ENCODE assay signal across 8 cellular contexts in genomic region chr1:208243522-208243850, GRCh38. TPM values are rescaled to one million over a fixed set of nuclear protein-coding genes. Genes with fewer than 3 reads are reported as not detected.
DNase-seq lines count a peak whose midpoint lies in the region; ATAC-seq and TF ChIP-seq lines count a peak whose summit lies in the region.

No MANE protein-coding gene starts in this region.

- no peaks in the 10 kb centered on the region for H3K9me3 ChIP-seq in ovary

- no peaks in the 10 kb centered on the region for H3K36me3 Mint-ChIP-seq in WTC11

- CTCF ChIA-PET in WTC11 (lab: Charles Lee) = interaction anchor here (1.0 to 5.5 kb wide), 13 partner anchors 9 to 250 kb away, joined by 3 to 78 read pairs (median 9); no protein-coding TSS in a partner anchor

- no peak for TF ChIP-seq POLR2A in ovary (IDR thresholded peaks at IDR 0.05)

- H3K27ac Mint-ChIP-seq in WTC11 = no peak overlapping the region

- ATAC-seq in WTC11 (peak; percentile 2; the same call in 1 of the 2 replicates), GM18861 (IDR thresholded peaks at IDR 0.05; ENCODE audit: unreplicated experiment) (no peak), GM19351 (IDR thresholded peaks at IDR 0.05; ENCODE audit: unreplicated experiment) (no peak)

- no peak for TF ChIP-seq CTCF in WTC11 (IDR thresholded peaks at IDR 0.05)
- TF ChIP-seq CTCF in fibroblast of villous mesenchyme (IDR thresholded peaks at IDR 0.05; ENCODE audit: insufficient read depth, low read depth, low read length) = no peak
- TF ChIP-seq CTCF in ovary (IDR thresholded peaks at IDR 0.05) = no peak

- peaks cover 15% of the 10 kb centered on the region for H3K4me1 ChIP-seq in ovary (ENCODE audit: insufficient read depth)

- intact Hi-C loops in ovary (cut with DNase I) = loop anchor here (5.0 to 10.0 kb wide), 10 partner anchors 109 to 359 kb away; no protein-coding TSS in a partner anchor

- peak; percentile 74 for DNase-seq in activated CD8-positive, alpha-beta memory T cell treated with anti-CD3 and anti-CD28 coated beads for 24 hours
- no peak for DNase-seq in activated CD8-positive, alpha-beta memory T cell treated with anti-CD3 and anti-CD28 coated beads, Interleukin-2, amount 50 U/mL, for 48 hours
- DNase-seq in WTC11 (ENCODE audit: low spot score) (no peak), fibroblast of villous mesenchyme (ENCODE audit: low read depth) (no peak), ovary (no peak), NCI-H187 treated with DMSO at 0.1 percent for 48 hours (lab: John Stamatoyannopoulos, UW) (no peak)

- peak overlapping the region; percentile 90 for H3K4me3 Mint-ChIP-seq in WTC11

- H3K9me3 Mint-ChIP-seq in WTC11 = no peaks in the 10 kb centered on the region

- H3K4me3 ChIP-seq in fibroblast of villous mesenchyme (ENCODE audit: low read depth, low read length) (peak overlapping the region; percentile 81), ovary (peak overlapping the region; percentile 71)

- peak overlapping the region; percentile 40 to 80 for H3K27ac ChIP-seq in ovary

- 0 to 1% (median 1%) methylated on average over 28 to 37 of the region's 37 CpGs for WGBS in ovary, 3 donors

- H3K27me3 Mint-ChIP-seq in WTC11 (ENCODE audit: low read depth) = peaks cover 53% of the 10 kb centered on the region

- no peak for TF ChIP-seq EP300 in ovary (IDR thresholded peaks at IDR 0.05)

- H3K36me3 ChIP-seq in ovary = no peaks in the 10 kb centered on the region

- POLR2A ChIA-PET in WTC11 (lab: Charles Lee) = no interaction called here

- no peaks in the 10 kb centered on the region for H3K27me3 ChIP-seq in ovary

- H3K4me1 Mint-ChIP-seq in WTC11 = peaks cover 30% of the 10 kb centered on the region

TF ChIP-seq in WTC11, 78 proteins besides CTCF, POLR2A, EP300 and RAD21:
- TF ChIP-seq ZBTB43 (CRISPR knock-in tag; IDR thresholded peaks at IDR 0.05) (no peak), HMGXB4 (CRISPR knock-in tag; IDR thresholded peaks at IDR 0.05) (peak; percentile 46; the same call in 1 of the 2 replicates), ZNF425 (CRISPR knock-in tag; conservative IDR thresholded peaks at IDR 0.05) (no peak)
TF ChIP-seq in WTC11: peak in this region for 1.

RNA-seq across cellular contexts. Expression of gene PLXNA2, which starts 0.7 kb away (rescaled TPM):
- total RNA-seq in WTC11 (2021) (2.4 to 4.2 TPM (median 3.5 TPM) in 3 replicates), fibroblast of villous mesenchyme (0.86 and 1.9 TPM in 2 replicates), ovary (10 to 100 TPM; 15.3 to 71.5 (median 55.5) TPM)
- 10 to 100 TPM; 10.7 to 15.2 TPM for polyA plus RNA-seq in ovary
